In the genomic region with DNA sequence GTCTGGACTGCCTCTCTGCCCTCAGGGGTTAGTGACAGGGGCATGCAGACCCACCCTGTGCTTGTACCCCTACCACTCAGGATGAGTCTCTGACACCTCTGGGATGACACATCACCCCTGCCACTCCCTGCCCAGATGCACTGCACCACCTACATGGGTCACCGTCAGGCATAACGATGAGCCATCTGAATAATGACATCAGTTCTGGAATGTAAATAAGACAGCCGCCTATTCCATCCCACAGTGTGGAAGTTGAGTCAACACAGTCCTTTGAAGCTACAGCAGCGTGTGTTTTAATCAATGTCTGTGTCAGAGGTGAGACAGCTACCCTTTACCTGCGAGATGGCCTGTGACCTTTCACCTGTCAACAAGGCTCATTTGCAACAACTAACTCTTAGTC, we compare ENCODE assay signal across 20 cellular contexts.
DNase-seq lines count a peak whose midpoint lies in the region; ATAC-seq and TF ChIP-seq lines count a peak whose summit lies in the region.
"Had no signal": no experiment of that assay in that cellular context is flagged by ENCODE, and none has a peak within 500 bp of the region (broad histone marks: within the 10 kb centered on the region; RNA-seq: fewer than 3 reads in every experiment).

No MANE protein-coding gene starts in this region.

- H4K8ac ChIP-seq in trophoblast cell (ENCODE audit: low read depth, low read length) = no peak overlapping the region

- H2BK5ac ChIP-seq in trophoblast cell (ENCODE audit: low read depth, low read length, poor library complexity) = no peak overlapping the region

- no peaks in the 10 kb centered on the region for H3K9me2 ChIP-seq in Karpas-422 (replicated peaks; ENCODE audit: insufficient read depth, low read length)

- no peak overlapping the region for H3K4ac ChIP-seq in trophoblast cell (ENCODE audit: low read depth, low read length)

- H3K36me3 Mint-ChIP-seq in activated CD4-positive, alpha-beta memory T cell treated with anti-CD3 and anti-CD28 coated beads, Interleukin-2, amount 10 ng/mL, durations not matched to agents 7 days and 5 days (ENCODE audit: low read depth) = no peaks in the 10 kb centered on the region
- H3K36me3 Mint-ChIP-seq: mesothelial cell of epicardium; natural killer cell treated with Interleukin-12 subunit alpha and Interleukin-12 subunit beta and Interleukin-15 and Interleukin-18, amount 100 ng/mL, for 72 hours had no signal

- H4K91ac ChIP-seq in trophoblast cell (ENCODE audit: low read depth, low read length) = no peak overlapping the region

- no peak overlapping the region for H3K4me2 ChIP-seq in trophoblast cell (ENCODE audit: low read length)
- H3K4me2 ChIP-seq in Karpas-422 (ENCODE audit: low read depth, low read length, poor library complexity, severe bottlenecking) = no peak overlapping the region

- H3K4me1 Mint-ChIP-seq in activated CD4-positive, alpha-beta memory T cell treated with anti-CD3 and anti-CD28 coated beads, Interleukin-2, amount 10 ng/mL, durations not matched to agents 7 days and 5 days = no peaks in the 10 kb centered on the region
- H3K4me1 Mint-ChIP-seq: H9, mesothelial cell of epicardium, T-helper 17 cell had no signal

- no peaks in the 10 kb centered on the region for H4K20me1 ChIP-seq in Karpas-422 (ENCODE audit: insufficient read depth, low read depth, low read length)

- H3K9me3 ChIP-seq in HEK293 (ENCODE audit: control insufficient read depth, insufficient read depth, low read depth, low read length) = no peaks in the 10 kb centered on the region
- H3K9me3 ChIP-seq in heart right ventricle = no peaks in the 10 kb centered on the region
- no peaks in the 10 kb centered on the region for H3K9me3 ChIP-seq in trophoblast cell (ENCODE audit: insufficient read depth, low read depth, low read length)
- peaks cover 13% of the 10 kb centered on the region for H3K9me3 ChIP-seq in Karpas-422 (ENCODE audit: low read length)

- no peak overlapping the region for H2BK120ac ChIP-seq in trophoblast cell (ENCODE audit: insufficient read depth, low read length, poor library complexity)

- TF ChIP-seq CTCF in HEK293 (tag by site-specific recombination; IDR thresholded peaks at IDR 0.05) = no peak
- TF ChIP-seq CTCF in heart right ventricle (IDR thresholded peaks at IDR 0.05) = no peak

- H3K9ac ChIP-seq in trophoblast cell (ENCODE audit: low read length) (no peak overlapping the region), Karpas-422 (ENCODE audit: low read length) (no peak overlapping the region)

- no peaks in the 10 kb centered on the region for H3K79me1 ChIP-seq in trophoblast cell (ENCODE audit: low read length)

- no peak overlapping the region for H4K12ac ChIP-seq in trophoblast cell (ENCODE audit: low read depth, low read length)

- H3K4me3 Mint-ChIP-seq in activated CD4-positive, alpha-beta memory T cell treated with anti-CD3 and anti-CD28 coated beads, Interleukin-2, amount 10 ng/mL, durations not matched to agents 7 days and 5 days = no peak overlapping the region
- H3K4me3 Mint-ChIP-seq: dendritic cell treated with granulocyte-macrophage colony-stimulating factor and Interleukin-4, amounts not matched to agents 40 ng/mL and 50 ng/mL, for 4 days; H9; mesothelial cell of epicardium; natural killer cell treated with Interleukin-12 subunit alpha and Interleukin-12 subunit beta and Interleukin-15 and Interleukin-18, amount 100 ng/mL, for 72 hours; T-helper 17 cell had no signal

- H3K18ac ChIP-seq in trophoblast cell (ENCODE audit: low read length) = no peak overlapping the region

- peaks cover 10% of the 10 kb centered on the region for H3K9me3 Mint-ChIP-seq in activated CD4-positive, alpha-beta memory T cell treated with anti-CD3 and anti-CD28 coated beads, Interleukin-2, amount 10 ng/mL, durations not matched to agents 7 days and 5 days
- H3K9me3 Mint-ChIP-seq: dendritic cell treated with granulocyte-macrophage colony-stimulating factor and Interleukin-4, amounts not matched to agents 40 ng/mL and 50 ng/mL, for 4 days; H9; mesothelial cell of epicardium; natural killer cell treated with Interleukin-12 subunit alpha and Interleukin-12 subunit beta and Interleukin-15 and Interleukin-18, amount 100 ng/mL, for 72 hours had no signal

- peak overlapping the region; percentile 61 for H3K23ac ChIP-seq in trophoblast cell (ENCODE audit: low read length)

- H3K4me3 ChIP-seq in HEK293 (ENCODE audit: low read depth, low read length) (no peak overlapping the region), heart right ventricle (no peak overlapping the region), trophoblast cell (ENCODE audit: low read depth, low read length) (no peak overlapping the region), Karpas-422 (ENCODE audit: low read length) (no peak overlapping the region)

- H3K4me1 ChIP-seq in HEK293 (ENCODE audit: control insufficient read depth, insufficient read depth, low read length) = no peaks in the 10 kb centered on the region
- H3K4me1 ChIP-seq in heart right ventricle = peaks cover 0 to 10% (median 0%) of the 10 kb centered on the region in 9 donors
- peaks cover 0 to 5% of the 10 kb centered on the region in 2 experiments for H3K4me1 ChIP-seq in trophoblast cell (ENCODE audit: control insufficient read depth in 1 of 2, insufficient read depth in 2 of 2, low read length in 2 of 2)
- no peaks in the 10 kb centered on the region for H3K4me1 ChIP-seq in Karpas-422 (ENCODE audit: low read length)

- peak in 5 of 8 donors; percentile 10 to 42 (median 26) for ATAC-seq in heart right ventricle
- ATAC-seq in HG02885 (IDR thresholded peaks at IDR 0.05; ENCODE audit: poor library complexity, unreplicated experiment) = no peak
- ATAC-seq: natural killer cell treated with Interleukin-12 subunit alpha and Interleukin-12 subunit beta and Interleukin-15 and Interleukin-18, amount 100 ng/mL, for 72 hours; stimulated activated naive CD8-positive, alpha-beta T cell treated with anti-CD3 and anti-CD28 coated beads, Interleukin-15, Interleukin-2, amounts not matched to agents 100 U/mL and 50 U/mL, for 24 hours; T-helper 17 cell had no signal

- H3K27me3 ChIP-seq in heart right ventricle (no peaks in the 10 kb centered on the region), trophoblast cell (ENCODE audit: insufficient read depth, low read length) (no peaks in the 10 kb centered on the region), Karpas-422 (ENCODE audit: low read length) (no peaks in the 10 kb centered on the region)

- intact Hi-C loops in heart right ventricle (cut with DNase I) = no loop called here

- POLR2A ChIA-PET in HEK293 (lab: Yijun Ruan, JAX) = no interaction called here
- POLR2A ChIA-PET in activated CD4-positive, alpha-beta memory T cell treated with anti-CD3 and anti-CD28 coated beads, Interleukin-2, amount 10 ng/mL, durations not matched to agents 7 days and 5 days (lab: Charles Lee) = no interaction called here

- H3K36me3 ChIP-seq in HEK293 (ENCODE audit: control insufficient read depth in 2 of 2, insufficient read depth in 1 of 2, low read length in 2 of 2) (no peaks in the 10 kb centered on the region), heart right ventricle (no peaks in the 10 kb centered on the region), trophoblast cell (ENCODE audit: control insufficient read depth in 1 of 2, insufficient read depth in 2 of 2, low read length in 2 of 2) (no peaks in the 10 kb centered on the region), Karpas-422 (ENCODE audit: insufficient read depth, low read length) (no peaks in the 10 kb centered on the region)

- CTCF ChIA-PET in HEK293 (lab: Yijun Ruan, JAX) = no interaction called here
- CTCF ChIA-PET in activated CD4-positive, alpha-beta memory T cell treated with anti-CD3 and anti-CD28 coated beads, Interleukin-2, amount 10 ng/mL, durations not matched to agents 7 days and 5 days (lab: Charles Lee) = no interaction called here

- H2AFZ ChIP-seq in trophoblast cell (ENCODE audit: insufficient read depth, low read length, poor library complexity) (no peak overlapping the region), Karpas-422 (ENCODE audit: low read length) (no peak overlapping the region)

- H3K27ac Mint-ChIP-seq in activated CD4-positive, alpha-beta memory T cell treated with anti-CD3 and anti-CD28 coated beads, Interleukin-2, amount 10 ng/mL, durations not matched to agents 7 days and 5 days = no peak overlapping the region
- H3K27ac Mint-ChIP-seq: dendritic cell treated with granulocyte-macrophage colony-stimulating factor and Interleukin-4, amounts not matched to agents 40 ng/mL and 50 ng/mL, for 4 days; H9; mesothelial cell of epicardium; natural killer cell treated with Interleukin-12 subunit alpha and Interleukin-12 subunit beta and Interleukin-15 and Interleukin-18, amount 100 ng/mL, for 72 hours; T-helper 17 cell had no signal

- DNase-seq in RKO (ENCODE audit: low spot score) (peak; percentile 20), heart right ventricle (no peak), trophoblast cell (peak; percentile 88 to 93), GOT3 (lab: John Stamatoyannopoulos, UW) (no peak), Karpas-422 (no peak)
- DNase-seq in activated CD4-positive, alpha-beta memory T cell treated with anti-CD3 and anti-CD28 coated beads, Interleukin-2, amount 10 ng/mL, durations not matched to agents 7 days and 5 days = no peak
- DNase-seq: activated effector memory CD4-positive, alpha-beta T cell treated with anti-CD3 and anti-CD28 coated beads, Interleukin-2, amount 50 U/mL, for 16 hours; DMS79 treated with DMSO at 0.1 percent for 48 hours; foreskin fibroblast; H9; NCI-H1105 treated with DMSO at 0.1 percent for 48 hours; stimulated activated CD4-positive, alpha-beta T cell treated with anti-CD3 and anti-CD28 coated beads, Interleukin-2, amount 100 ng/mL, for 48 hours; stimulated activated naive CD8-positive, alpha-beta T cell treated with anti-CD3 and anti-CD28 coated beads, Interleukin-15, Interleukin-2, amounts not matched to agents 100 U/mL and 50 U/mL, for 24 hours; T-helper 17 cell had no signal

- H3K79me2 ChIP-seq in trophoblast cell (ENCODE audit: control insufficient read depth, insufficient read depth, low read length, poor library complexity) (no peaks in the 10 kb centered on the region), Karpas-422 (ENCODE audit: low read length) (no peaks in the 10 kb centered on the region)

- H3K27ac ChIP-seq in HEK293 (ENCODE audit: extremely low read depth, low read depth, low read length) (no peak overlapping the region), heart right ventricle (peak overlapping the region in 7 of 10 donors; percentile 56 to 81 (median 72)), trophoblast cell (ENCODE audit: low read depth, low read length) (no peak overlapping the region), Karpas-422 (ENCODE audit: low read length) (no peak overlapping the region)
- H3K27ac ChIP-seq: VCaP had no signal

- WGBS in heart right ventricle, 2 donors = 54 to 64% methylated on average over 5 of the region's 5 CpGs
- WGBS in trophoblast cell (ENCODE audit: extremely low coverage, insufficient coverage, insufficient read length) = no CpG with 5 or more reads among the region's 5 CpGs

- no peak overlapping the region for H2AK5ac ChIP-seq in trophoblast cell (ENCODE audit: low read length)

- no peak overlapping the region for H2BK12ac ChIP-seq in trophoblast cell (ENCODE audit: low read length)

- H3K14ac ChIP-seq in trophoblast cell (ENCODE audit: low read length) = no peak overlapping the region

- H3K27me3 Mint-ChIP-seq in activated CD4-positive, alpha-beta memory T cell treated with anti-CD3 and anti-CD28 coated beads, Interleukin-2, amount 10 ng/mL, durations not matched to agents 7 days and 5 days = no peaks in the 10 kb centered on the region
- H3K27me3 Mint-ChIP-seq: dendritic cell treated with granulocyte-macrophage colony-stimulating factor and Interleukin-4, amounts not matched to agents 40 ng/mL and 50 ng/mL, for 4 days; natural killer cell treated with Interleukin-12 subunit alpha and Interleukin-12 subunit beta and Interleukin-15 and Interleukin-18, amount 100 ng/mL, for 72 hours; T-helper 17 cell had no signal

Comparison
In these comparisons a context has a peak if more than half of its experiments do, and no peak if none do; other contexts are left out.
1. H3K27ac ChIP-seq: peak in heart right ventricle (7 of 10); none in HEK293 (single experiment), trophoblast cell (single experiment) and Karpas-422 (single experiment).
2. DNase-seq: peak in RKO (single experiment) and trophoblast cell (2 of 2); none in heart right ventricle (0 of 2), GOT3 (single experiment), Karpas-422 (single experiment) and activated CD4-positive, alpha-beta memory T cell treated with anti-CD3 and anti-CD28 coated beads, Interleukin-2, amount 10 ng/mL, durations not matched to agents 7 days and 5 days (single experiment).